In genomic region chr2:173033080-173033479, GRCh38 we compare ENCODE assay signal across 16 cellular contexts. TPM values are rescaled to one million over a fixed set of nuclear protein-coding genes. Genes with fewer than 3 reads are reported as not detected.
DNase-seq lines count a peak whose midpoint lies in the region; TF ChIP-seq lines count a peak whose summit lies in the region.
"Had no signal": no experiment of that assay in that cellular context is flagged by ENCODE, and none has a peak within 500 bp of the region (broad histone marks: within the 10 kb centered on the region; RNA-seq: fewer than 3 reads in every experiment).

No MANE protein-coding gene starts in this region.

- no peak overlapping the region for H3K27ac ChIP-seq in effector memory CD4-positive, alpha-beta T cell (ENCODE audit: insufficient read depth, low read length, poor library complexity, severe bottlenecking)
- H3K27ac ChIP-seq: C4-2B, PC-9 had no signal

- H3K4me1 ChIP-seq in effector memory CD4-positive, alpha-beta T cell (ENCODE audit: control insufficient read depth, insufficient read depth, low read length, poor library complexity, severe bottlenecking): no peaks in the 10 kb centered on the region

- H3K4me3 ChIP-seq in effector memory CD4-positive, alpha-beta T cell (ENCODE audit: insufficient read depth, low read depth, low read length, poor library complexity, severe bottlenecking): no peak overlapping the region
- H3K4me3 ChIP-seq: K562, PC-9 had no signal

- H3K36me3 ChIP-seq in effector memory CD4-positive, alpha-beta T cell (ENCODE audit: control insufficient read depth, insufficient read depth, low read length): no peaks in the 10 kb centered on the region

- H3K27me3 ChIP-seq in effector memory CD4-positive, alpha-beta T cell (replicated peaks; ENCODE audit: control insufficient read depth, insufficient read depth, low read length, poor library complexity, severe bottlenecking): no peaks in the 10 kb centered on the region

- no peaks in the 10 kb centered on the region for H3K9me3 ChIP-seq in effector memory CD4-positive, alpha-beta T cell (ENCODE audit: control insufficient read depth, low read length)

- DNase-seq in EH (ENCODE audit: low read depth) (peak; percentile 74), fibroblast of gingiva (ENCODE audit: low read depth) (peak; percentile 85), stromal cell of bone marrow (ENCODE audit: low read depth) (peak; percentile 10), OCI-M1 (lab: John Stamatoyannopoulos, UW) (no peak), SKM-1 (lab: John Stamatoyannopoulos, UW; ENCODE audit: unreplicated experiment) (no peak)
- no peak for DNase-seq in effector memory CD4-positive, alpha-beta T cell
- DNase-seq: H9, MV-4-11, NCI-H146, NCI-H2081, NCI-H510A treated with DMSO at 0.1 percent for 48 hours, NCI-H82, PC-9 had no signal

TF ChIP-seq in PFSK-1, 5 proteins besides CTCF, POLR2A, EP300 and RAD21:
- TF ChIP-seq POLR2AphosphoS5 (IDR thresholded peaks at IDR 0.05; ENCODE audit: low read depth, low read length): peak; percentile 56
- no peak for TF ChIP-seq FOXP2 (optimal IDR thresholded peaks at IDR 0.05; ENCODE audit: borderline replicate concordance, extremely low read depth, extremely low read length, insufficient read depth)
- TF ChIP-seq SIN3A (IDR thresholded peaks at IDR 0.05; ENCODE audit: borderline replicate concordance, insufficient read depth, low read length): peak; percentile 12; the same call in 1 of the 2 replicates

RNA-seq across cellular contexts. Expression of gene MAP3K20, which starts 42.6 kb away (rescaled TPM):
- 34.9 TPM for polyA plus RNA-seq in PFSK-1 (2012; ENCODE audit: insufficient read length, low read depth)

Comparison
In these comparisons a context has a peak if more than half of its experiments do, and no peak if none do; other contexts are left out.
1. DNase-seq: peak in EH (single experiment), fibroblast of gingiva (single experiment) and stromal cell of bone marrow (single experiment); none in effector memory CD4-positive, alpha-beta T cell (0 of 3), OCI-M1 (single experiment) and SKM-1 (single experiment).